In genomic region chr1:182004601-182005000, GRCh38 we compare ENCODE assay signal across 24 cellular contexts. TPM values are rescaled to one million over a fixed set of nuclear protein-coding genes. Genes with fewer than 3 reads are reported as not detected.
"Had no signal": no experiment of that assay in that cellular context is flagged by ENCODE, and none has a peak within 500 bp of the region (broad histone marks: within the 10 kb centered on the region; RNA-seq: fewer than 3 reads in every experiment).

No MANE protein-coding gene starts in this region.

- DNase-seq: activated CD4-positive, alpha-beta T cell treated with anti-CD3 and anti-CD28 coated beads, Interleukin-2, amount 50 U/mL, for 4 hours; activated CD4-positive, CD25-positive, alpha-beta regulatory T cell treated with anti-CD3 and anti-CD28 coated beads, Interleukin-2, amount 50 U/mL, for 72 hours; activated CD8-positive, alpha-beta T cell treated with anti-CD3 and anti-CD28 coated beads, Interleukin-2, amount 10 ng/mL, durations not matched to agents 7 days and 5 days; activated effector memory CD4-positive, alpha-beta T cell treated with anti-CD3 and anti-CD28 coated beads, Interleukin-2, amount 50 U/mL, for 16 hours; activated naive CD4-positive, alpha-beta T cell treated with Interleukin-2 at 50 U/mL for 16 hours; activated T-cell treated with anti-CD3 and anti-CD28 coated beads, Interleukin-2, amount 50 U/mL, for 24 hours; amygdala; KG1; NCI-H1092; NCI-H1417; NCI-H1694; NCI-H2029; NCI-H2107; NCI-H510A treated with DMSO at 0.1 percent for 48 hours; NK-92 treated with Interleukin-12 subunit alpha and Interleukin-12 subunit beta, amount 100 ng/mL, for 24 hours; Peyer's patch; SHP77 treated with DMSO at 0.1 percent for 48 hours had no signal

- ATAC-seq: activated CD8-positive, alpha-beta T cell treated with anti-CD3 and anti-CD28 coated beads, Interleukin-2, amount 10 ng/mL, durations not matched to agents 7 days and 5 days; activated naive CD4-positive, alpha-beta T cell treated with anti-CD3 and anti-CD28 coated beads, Interleukin-2, amount 50 U/mL, for 72 hours had no signal

- H3K9me3 ChIP-seq: Peyer's patch had no signal

- H3K27ac ChIP-seq: Peyer's patch, RWPE1 had no signal

- H3K36me3 ChIP-seq: Peyer's patch had no signal

- H3K27me3 ChIP-seq: Peyer's patch had no signal

- H3K4me1 ChIP-seq: Peyer's patch had no signal

- H3K4me3 ChIP-seq: Peyer's patch had no signal

RNA-seq across cellular contexts. Expression of gene ZNF648, which starts 56.9 kb away (rescaled TPM):
- total RNA-seq: activated CD8-positive, alpha-beta T cell treated with anti-CD3 and anti-CD28 coated beads, Interleukin-2, amount 10 ng/mL, durations not matched to agents 7 days and 5 days; activated T-helper 1 cell treated with anti-CD3 and anti-CD28 coated beads, Interleukin-12 subunit alpha, Interleukin-12 subunit beta, Interleukin-2, Interleukin-4 antibody, amounts not matched to agents 30 ng/mL and 10 ng/mL and 1 ng/mL, durations not matched to agents 14 hours and 24 hours and 36 hours; astrocyte; LHCN-M2; M059J; Peyer's patch had no signal
- polyA plus RNA-seq: IgD-negative memory B cell had no signal
